8 cellular contexts compared by ENCODE assay signal in genomic region chr5:75511435-75512382, GRCh38. TPM values are rescaled to one million over a fixed set of nuclear protein-coding genes. Genes with fewer than 3 reads are reported as not detected.
DNase-seq lines count a peak whose midpoint lies in the region; ATAC-seq, FAIRE-seq and TF ChIP-seq lines count a peak whose summit lies in the region.

Gene CERT1, minus strand, starts transcription at chr5:75511629. Its CDS starts 422 bp downstream, at chr5:75511207.
Gene POLK, plus strand, starts transcription at chr5:75511891.

- H3K27ac ChIP-seq in OCI-LY7 (ENCODE audit: low read depth, low read length, poor library complexity, severe bottlenecking): peak within 1 kb of the TSS; percentile 60
- peak within 1 kb of the TSS; percentile 66 for H3K27ac ChIP-seq in endothelial cell of umbilical vein (ENCODE audit: insufficient read depth, low read depth, low read length)

- DNase-seq in D721Med (ENCODE audit: insufficient read length, low spot score) (peak; percentile 86), HuH-7.5 (ENCODE audit: low spot score) (peak; percentile 88), OCI-LY7 (ENCODE audit: low spot score) (peak; percentile 96), activated T-cell treated with anti-CD3 and anti-CD28 coated beads for 1 hour (ENCODE audit: low read depth) (peak; percentile 83), endothelial cell of umbilical vein (ENCODE audit: low read depth, low spot score) (peak; percentile 99), middle frontal gyrus (ENCODE audit: extremely low spot score, low spot score) (peak; percentile 97)
- DNase-seq in stimulated activated CD8-positive, alpha-beta memory T cell treated with anti-CD3 and anti-CD28 coated beads, Interleukin-2, amount 100 ng/mL, for 48 hours (ENCODE audit: low read depth in 2 of 2): peak; percentile 93

- no peaks in the 10 kb centered on the region; the same call in 1 of the 2 replicates for H3K9me2 ChIP-seq in OCI-LY7 (ENCODE audit: insufficient read depth, low read length)

- POLR2A ChIA-PET in OCI-LY7 (lab: Charles Lee): interaction anchor here (0.5 to 2.5 kb wide), 15 partner anchors 9 to 1115 kb away, joined by 3 to 9 read pairs (median 3); partner anchors contain the start of gene HMGCR
- POLR2A ChIA-PET in endothelial cell of umbilical vein (lab: Charles Lee): interaction anchor here (0.5 to 1.2 kb wide), 3 partner anchors 34 to 175 kb away, joined by 3 to 5 read pairs (median 5); partner anchors contain the start of gene HMGCR

- CTCF ChIA-PET in OCI-LY7 (lab: Charles Lee; ENCODE audit: unreplicated experiment): no interaction called here
- CTCF ChIA-PET in endothelial cell of umbilical vein (lab: Charles Lee): interaction anchor here (0.7 to 2.9 kb wide), 7 partner anchors 9 to 175 kb away, joined by 3 to 27 read pairs (median 4); partner anchors contain the start of gene HMGCR

- peak; percentile 78 for TF ChIP-seq POLR2A in endothelial cell of umbilical vein (IDR thresholded peaks at IDR 0.05; ENCODE audit: low read depth, low read length)

- BruUV-seq in OCI-LY7 (replicated peaks; lab: Mats Ljungman, UMichigan): no TSS peak
- BruUV-seq in endothelial cell of umbilical vein (replicated peaks; lab: Mats Ljungman, UMichigan): TSS peak; percentile 67

- ATAC-seq in GM21526 (IDR thresholded peaks at IDR 0.05; ENCODE audit: low FRiP score, unreplicated experiment): peak; percentile 83

- peak within 1 kb of the TSS; percentile 89 for H3K9ac ChIP-seq in endothelial cell of umbilical vein (replicated peaks; ENCODE audit: extremely low read depth, insufficient read depth, low read length)

- H3K79me2 ChIP-seq in OCI-LY7 (ENCODE audit: insufficient read depth, low read depth, low read length): peaks cover 92% of the 10 kb centered on the region
- H3K79me2 ChIP-seq in endothelial cell of umbilical vein (ENCODE audit: control insufficient read depth, insufficient read depth, low read length): peaks cover 87% of the 10 kb centered on the region

- peaks cover 13% of the 10 kb centered on the region for H3K36me3 ChIP-seq in OCI-LY7 (ENCODE audit: insufficient read depth, low read length)
- H3K36me3 ChIP-seq in endothelial cell of umbilical vein (ENCODE audit: control insufficient read depth in 2 of 2, extremely low read depth in 1 of 2, insufficient read depth in 2 of 2, low read length in 2 of 2): no peaks in the 10 kb centered on the region

- H3K4me1 ChIP-seq in OCI-LY7 (ENCODE audit: insufficient read depth, low read length, poor library complexity, severe bottlenecking) (peaks cover 50% of the 10 kb centered on the region), endothelial cell of umbilical vein (ENCODE audit: control insufficient read depth, extremely low read depth, insufficient read depth, low read length) (peaks cover 22% of the 10 kb centered on the region)

- FAIRE-seq in D721Med (lab: Jason Lieb, UNC) (no peak), endothelial cell of umbilical vein (lab: Jason Lieb, UNC) (peak; percentile 95)

- peaks cover 16% of the 10 kb centered on the region; the same call in 1 of the 2 replicates for H4K20me1 ChIP-seq in OCI-LY7 (ENCODE audit: insufficient read depth, low read length)
- peaks cover 4% of the 10 kb centered on the region for H4K20me1 ChIP-seq in endothelial cell of umbilical vein (replicated peaks; ENCODE audit: control insufficient read depth, extremely low read depth, insufficient read depth, low read length)

- H3K27me3 ChIP-seq in endothelial cell of umbilical vein (ENCODE audit: control insufficient read depth in 2 of 2, insufficient read depth in 2 of 2, low read length in 2 of 2): no peaks in the 10 kb centered on the region

- peak within 1 kb of the TSS; percentile 99 for H3K4me2 ChIP-seq in OCI-LY7 (ENCODE audit: low read length)
- peak within 1 kb of the TSS; percentile 96 for H3K4me2 ChIP-seq in endothelial cell of umbilical vein (ENCODE audit: insufficient read depth, low read length)

- no peak for TF ChIP-seq CTCF in D721Med (IDR thresholded peaks at IDR 0.05; ENCODE audit: insufficient read depth, missing control alignments)
- no peak for TF ChIP-seq CTCF in OCI-LY7 (conservative IDR thresholded peaks at IDR 0.05; ENCODE audit: low read length)
- TF ChIP-seq CTCF in endothelial cell of umbilical vein (IDR thresholded peaks at IDR 0.05; ENCODE audit: extremely low read depth in 1 of 2, insufficient read depth in 1 of 2, low read depth in 1 of 2, low read length in 2 of 2): no peak

- intact Hi-C loops in OCI-LY7 (cut with micrococcal nuclease; ENCODE audit: unreplicated experiment): loop anchor here (1.0 to 2.0 kb wide), 2 partner anchors 175 to 206 kb away; partner anchors contain the start of genes HMGCR and POC5
- intact Hi-C loops in endothelial cell of umbilical vein (cut with micrococcal nuclease): loop anchor here (1.0 to 2.0 kb wide), 7 partner anchors 48 to 459 kb away; partner anchors contain the start of genes GCNT4, HMGCR and POC5

- H2AFZ ChIP-seq in OCI-LY7 (ENCODE audit: low read length): peak within 1 kb of the TSS; percentile 67
- peak within 1 kb of the TSS; percentile 94 for H2AFZ ChIP-seq in endothelial cell of umbilical vein (ENCODE audit: low read depth, low read length)

- H3K4me3 ChIP-seq in OCI-LY7 (ENCODE audit: low read depth, low read length, poor library complexity, severe bottlenecking) (peak within 1 kb of the TSS; percentile 91), endothelial cell of umbilical vein (replicated peaks in 1 of 3; ENCODE audit: insufficient read depth in 1 of 3, low read depth in 1 of 3, low read length in 3 of 3) (peak within 1 kb of the TSS; percentile 83 to 96 (median 91))

- H3K9me1 ChIP-seq in endothelial cell of umbilical vein (replicated peaks; ENCODE audit: control insufficient read depth, extremely low read depth, insufficient read depth, low read length): no peaks in the 10 kb centered on the region

- dilution Hi-C loops in endothelial cell of umbilical vein (cut with MboI; ENCODE audit: extremely low pct_ligation_motif_present, low sequenced_read_pairs): no loop called here

- H3K9me3 ChIP-seq in OCI-LY7 (ENCODE audit: low read length) (peaks cover 18% of the 10 kb centered on the region; the same call in 1 of the 2 replicates), endothelial cell of umbilical vein (replicated peaks; ENCODE audit: control insufficient read depth, insufficient read depth, low read length) (no peaks in the 10 kb centered on the region)

TF ChIP-seq in endothelial cell of umbilical vein, 7 proteins besides CTCF, POLR2A, EP300 and RAD21:
- TF ChIP-seq MYC (IDR thresholded peaks at IDR 0.05; ENCODE audit: low read depth, low read length) (peak; percentile 32), JUN (IDR thresholded peaks at IDR 0.05; ENCODE audit: borderline replicate concordance, insufficient read depth, insufficient read length, low read depth) (no peak), FOS (IDR thresholded peaks at IDR 0.05; ENCODE audit: borderline replicate concordance, insufficient read depth, low read length) (no peak), POLR2AphosphoS5 (IDR thresholded peaks at IDR 0.05; ENCODE audit: insufficient read depth, low read depth, low read length) (peak; percentile 70)
TF ChIP-seq in endothelial cell of umbilical vein: peak in this region for 2.

RNA-seq across cellular contexts. Expression of gene CERT1, which starts in this region (rescaled TPM):
- total RNA-seq in OCI-LY7 (2014; rRNA removed; shearing (Covaris generic)): 13.3 and 16.1 TPM in 2 replicates
- total RNA-seq in OCI-LY7 (2022): 29.9 and 33.6 TPM in 2 replicates
- 21.3 and 25.6 TPM in 2 replicates for total RNA-seq in endothelial cell of umbilical vein
- polyA plus RNA-seq in endothelial cell of umbilical vein: 4.2 and 8.0 TPM in 2 replicates
- polyA plus RNA-seq in endothelial cell of umbilical vein (2011; cell fraction: cytosol; rRNA removed): 6.2 and 9.0 TPM in 2 replicates
- polyA plus RNA-seq in endothelial cell of umbilical vein (2011; cell fraction: nucleus; rRNA removed): 13.8 and 14.1 TPM in 2 replicates
- polyA plus RNA-seq in endothelial cell of umbilical vein (2012): 16.9 and 17.2 TPM in 2 replicates
- polyA minus RNA-seq in endothelial cell of umbilical vein: 36.1 and 46.8 TPM in 2 replicates
- 9.2 TPM for polyA minus RNA-seq in endothelial cell of umbilical vein (2011; cell fraction: cytosol; rRNA and poly(A)+ RNA removed)
- polyA minus RNA-seq in endothelial cell of umbilical vein (2011; cell fraction: nucleus; rRNA and poly(A)+ RNA removed): 40.6 and 51.8 TPM in 2 replicates

RNA-seq across cellular contexts. Expression of gene POLK, which starts in this region (rescaled TPM):
- total RNA-seq in OCI-LY7 (2014; rRNA removed; shearing (Covaris generic)): 16.0 and 20.1 TPM in 2 replicates
- total RNA-seq in OCI-LY7 (2022) (29.5 and 30.0 TPM in 2 replicates), endothelial cell of umbilical vein (22.1 and 27.3 TPM in 2 replicates)
- polyA plus RNA-seq in endothelial cell of umbilical vein: 4.6 and 5.1 TPM in 2 replicates
- polyA plus RNA-seq in endothelial cell of umbilical vein (2011; cell fraction: cytosol; rRNA removed): 7.3 TPM in 2 replicates
- polyA plus RNA-seq in endothelial cell of umbilical vein (2011; cell fraction: nucleus; rRNA removed): 28.6 and 29.8 TPM in 2 replicates
- 11.9 and 15.2 TPM in 2 replicates for polyA plus RNA-seq in endothelial cell of umbilical vein (2012)
- 34.3 and 41.4 TPM in 2 replicates for polyA minus RNA-seq in endothelial cell of umbilical vein
- polyA minus RNA-seq in endothelial cell of umbilical vein (2011; cell fraction: cytosol; rRNA and poly(A)+ RNA removed): 7.4 TPM
- 32.6 and 42.8 TPM in 2 replicates for polyA minus RNA-seq in endothelial cell of umbilical vein (2011; cell fraction: nucleus; rRNA and poly(A)+ RNA removed)

Comparison
In these comparisons a context has a peak if more than half of its experiments do, and no peak if none do; other contexts are left out.
1. Peak in every context shown above with its lines: DNase-seq, ATAC-seq, H3K4me3 ChIP-seq and H3K27ac ChIP-seq.